ENCODE assay signal across 22 cellular contexts in genomic region chr10:72421895-72422540, GRCh38.
"Had no signal": no experiment of that assay in that cellular context is flagged by ENCODE, and none has a peak within 500 bp of the region (broad histone marks: within the 10 kb centered on the region; RNA-seq: fewer than 3 reads in every experiment).

No MANE protein-coding gene starts in this region.

- ATAC-seq: activated CD8-positive, alpha-beta T cell treated with anti-CD3 and anti-CD28 coated beads, Interleukin-2, amount 10 ng/mL, durations not matched to agents 7 days and 5 days; activated T-cell treated with anti-CD3 and anti-CD28 coated beads, Interleukin-2, amount 50 U/mL, for 72 hours; body of pancreas; left cardiac atrium; naive thymus-derived CD8-positive, alpha-beta T cell had no signal

- H3K27me3 ChIP-seq: body of pancreas, colonic mucosa, esophagus squamous epithelium, hepatocyte, tibial artery, uterus had no signal

- DNase-seq: activated B cell treated with CpG ODN at 0.5 μM for 24 hours; activated CD4-positive, alpha-beta T cell treated with anti-CD3 and anti-CD28 coated beads, Interleukin-2, amount 10 ng/mL, durations not matched to agents 24 days and 14 days; activated CD8-positive, alpha-beta memory T cell treated with anti-CD3 and anti-CD28 coated beads, Interleukin-2, amount 50 U/mL, for 4 hours; activated CD8-positive, alpha-beta T cell treated with anti-CD3 and anti-CD28 coated beads, Interleukin-2, amount 10 ng/mL, durations not matched to agents 7 days and 5 days; activated gamma-delta T cell treated with Interleukin-2 at 50 U/mL for 16 hours; activated T-cell treated with anti-CD3 and anti-CD28 coated beads, Interleukin-2, amount 50 U/mL, for 72 hours; amniotic stem cell; body of pancreas; central memory CD4-positive, alpha-beta T cell; colonic mucosa; esophagus squamous epithelium; left cardiac atrium; naive thymus-derived CD8-positive, alpha-beta T cell; retina; stimulated activated CD4-positive, alpha-beta T cell treated with anti-CD3 and anti-CD28 coated beads, Interleukin-2, amount 100 ng/mL, for 48 hours; stimulated activated naive CD4-positive, alpha-beta T cell; tibial artery; uterus had no signal

- H3K79me2 ChIP-seq: hepatocyte had no signal

- H3K27ac ChIP-seq: body of pancreas, colonic mucosa, esophagus squamous epithelium, hepatocyte, tibial artery, uterus had no signal

- H3K4me1 ChIP-seq: colonic mucosa, esophagus squamous epithelium, tibial artery, uterus had no signal

- H3K4me3 Mint-ChIP-seq: activated B cell treated with CpG ODN at 0.5 μM for 24 hours; activated CD4-positive, alpha-beta T cell treated with anti-CD3 and anti-CD28 coated beads, Interleukin-2, amount 10 ng/mL, durations not matched to agents 24 days and 14 days; activated CD8-positive, alpha-beta T cell treated with anti-CD3 and anti-CD28 coated beads, Interleukin-2, amount 10 ng/mL, durations not matched to agents 7 days and 5 days; activated naive CD8-positive, alpha-beta T cell; activated T-cell treated with anti-CD3 and anti-CD28 coated beads, Interleukin-2, amount 50 U/mL, for 72 hours; naive thymus-derived CD8-positive, alpha-beta T cell had no signal

- H3K27ac Mint-ChIP-seq: activated B cell treated with CpG ODN at 0.5 μM for 24 hours; activated CD4-positive, alpha-beta T cell treated with anti-CD3 and anti-CD28 coated beads, Interleukin-2, amount 10 ng/mL, durations not matched to agents 24 days and 14 days; activated naive CD8-positive, alpha-beta T cell; activated T-cell treated with anti-CD3 and anti-CD28 coated beads, Interleukin-2, amount 50 U/mL, for 72 hours had no signal

- H2AFZ ChIP-seq: hepatocyte had no signal

- H3K4me3 ChIP-seq: body of pancreas, colonic mucosa, esophagus squamous epithelium, hepatocyte, lung, tibial artery, uterus had no signal

- H3K27me3 Mint-ChIP-seq: activated B cell treated with CpG ODN at 0.5 μM for 24 hours; activated CD4-positive, alpha-beta T cell treated with anti-CD3 and anti-CD28 coated beads, Interleukin-2, amount 10 ng/mL, durations not matched to agents 24 days and 14 days; activated naive CD8-positive, alpha-beta T cell; naive thymus-derived CD8-positive, alpha-beta T cell had no signal

- FAIRE-seq: TTC549 had no signal

- H3K9me3 ChIP-seq: body of pancreas, colonic mucosa, esophagus squamous epithelium, tibial artery, uterus had no signal

- H3K4me2 ChIP-seq: hepatocyte had no signal

- H3K36me3 ChIP-seq: colonic mucosa, uterus had no signal

- H3K4me1 Mint-ChIP-seq: activated B cell treated with CpG ODN at 0.5 μM for 24 hours; activated CD4-positive, alpha-beta T cell treated with anti-CD3 and anti-CD28 coated beads, Interleukin-2, amount 10 ng/mL, durations not matched to agents 24 days and 14 days; naive thymus-derived CD8-positive, alpha-beta T cell had no signal
